ENCODE assay signal across 13 cellular contexts in the genomic region with DNA sequence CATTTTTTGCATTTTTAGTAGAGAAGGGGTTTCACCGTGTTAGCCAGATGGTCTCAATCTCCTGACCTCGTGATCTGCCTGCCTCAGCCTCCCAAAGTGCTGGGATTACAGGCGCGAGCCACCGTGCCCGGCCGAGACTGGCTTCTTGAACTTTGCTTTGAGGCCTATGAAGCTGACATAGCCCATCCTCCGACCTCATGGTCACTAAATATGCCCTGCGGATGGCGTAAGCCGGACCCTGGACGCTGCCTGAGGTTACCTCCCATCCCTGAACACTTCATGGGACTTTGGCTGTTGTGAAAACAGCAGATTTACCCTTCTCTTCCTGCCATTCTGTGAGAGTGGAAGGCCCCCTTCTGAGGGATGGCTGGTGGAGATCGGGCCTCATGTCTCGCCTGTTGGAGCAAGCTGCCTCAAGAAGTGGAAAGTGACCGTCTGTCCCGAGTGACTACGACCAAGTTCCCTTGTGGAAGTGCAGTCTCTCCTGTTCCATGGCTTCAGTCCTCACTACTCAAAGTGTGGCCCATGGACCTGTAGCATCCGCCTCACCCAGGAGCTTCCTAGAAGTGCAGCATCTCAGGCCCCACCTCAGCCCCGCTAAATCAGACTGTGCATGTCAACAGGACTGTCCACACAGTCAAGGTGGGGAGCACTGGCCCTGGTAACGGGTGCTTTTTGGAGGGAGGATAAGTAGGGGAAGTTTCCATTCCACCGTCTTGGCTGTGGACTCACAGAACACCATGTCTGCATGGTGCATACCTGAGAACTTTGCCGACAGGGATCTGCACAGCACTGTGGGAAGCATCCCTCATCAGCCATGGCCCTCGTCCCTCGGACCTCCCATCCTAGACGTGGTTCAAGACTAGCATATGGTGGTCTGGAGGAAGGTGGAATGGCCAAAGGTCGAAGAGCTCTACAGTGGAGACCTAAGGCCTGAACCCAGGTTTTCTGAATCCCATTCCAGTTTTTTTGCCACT.
A peak's percentile ranks its signal among the peaks of the same experiment; 100 is the strongest.
DNase-seq lines count a peak whose midpoint lies in the region; TF ChIP-seq lines count a peak whose summit lies in the region.
"Had no signal": no experiment of that assay in that cellular context is flagged by ENCODE, and none has a peak within 500 bp of the region (broad histone marks: within the 10 kb centered on the region; RNA-seq: fewer than 3 reads in every experiment).

No MANE protein-coding gene starts in this region.

- H3K4me1 Mint-ChIP-seq in osteocyte (ENCODE audit: unreplicated experiment), result no peaks in the 10 kb centered on the region
- H3K4me1 Mint-ChIP-seq: CD8-positive, alpha-beta memory T cell had no signal

- CTCF ChIA-PET in HEK293T (lab: Yijun Ruan, JAX), result no interaction called here

- H3K27ac Mint-ChIP-seq in osteocyte (ENCODE audit: unreplicated experiment), result no peak overlapping the region
- H3K27ac Mint-ChIP-seq: CD8-positive, alpha-beta memory T cell had no signal

- no peak overlapping the region for H3K4me3 Mint-ChIP-seq in osteocyte (ENCODE audit: unreplicated experiment)
- H3K4me3 Mint-ChIP-seq: CD8-positive, alpha-beta memory T cell had no signal

- POLR2A ChIA-PET in HEK293T (lab: Yijun Ruan, JAX), result no interaction called here

- peaks cover 18% of the 10 kb centered on the region for H3K9me3 Mint-ChIP-seq in osteocyte (ENCODE audit: unreplicated experiment)

- H3K36me3 Mint-ChIP-seq in osteocyte (ENCODE audit: unreplicated experiment), result no peaks in the 10 kb centered on the region
- H3K36me3 Mint-ChIP-seq: CD8-positive, alpha-beta memory T cell had no signal

- peak; percentile 47 for DNase-seq in activated CD8-positive, alpha-beta memory T cell treated with anti-CD3 and anti-CD28 coated beads for 24 hours
- no peak for DNase-seq in activated CD8-positive, alpha-beta memory T cell treated with anti-CD3 and anti-CD28 coated beads, Interleukin-2, amount 50 U/mL, for 48 hours
- DNase-seq in islet precursor cell (peak; percentile 22), osteocyte (ENCODE audit: extremely low spot score, unreplicated experiment) (peak; percentile 68), D341Med (ENCODE audit: low spot score) (no peak), HEK293T (ENCODE audit: extremely low spot score) (no peak), ecto neural progenitor cell (ENCODE audit: low spot score) (no peak)
- DNase-seq: 8988T; AML-193; Caco-2; CD8-positive, alpha-beta memory T cell; DMS53; GF-D8 had no signal

- no peak for TF ChIP-seq CTCF in osteocyte (IDR thresholded peaks at IDR 0.05)

- H3K27me3 Mint-ChIP-seq in osteocyte (ENCODE audit: unreplicated experiment), result no peaks in the 10 kb centered on the region

TF ChIP-seq in HEK293T, 16 proteins besides CTCF, POLR2A, EP300 and RAD21:
- no peak for TF ChIP-seq FOXK2 (IDR thresholded peaks at IDR 0.05)
- no peak for TF ChIP-seq LEF1 (IDR thresholded peaks at IDR 0.05; ENCODE audit: borderline replicate concordance)
- no peak for TF ChIP-seq FOXM1 (IDR thresholded peaks at IDR 0.05; ENCODE audit: borderline replicate concordance)
- no peak for TF ChIP-seq PKNOX1 (IDR thresholded peaks at IDR 0.05)
- no peak for TF ChIP-seq FOXA1 (IDR thresholded peaks at IDR 0.05)

Comparison
In these comparisons a context has a peak if more than half of its experiments do, and no peak if none do; other contexts are left out.
1. DNase-seq: peak in activated CD8-positive, alpha-beta memory T cell treated with anti-CD3 and anti-CD28 coated beads for 24 hours (single experiment), islet precursor cell (single experiment) and osteocyte (single experiment); none in activated CD8-positive, alpha-beta memory T cell treated with anti-CD3 and anti-CD28 coated beads, Interleukin-2, amount 50 U/mL, for 48 hours (single experiment), D341Med (single experiment), HEK293T (single experiment) and ecto neural progenitor cell (single experiment).